In the genomic region with DNA sequence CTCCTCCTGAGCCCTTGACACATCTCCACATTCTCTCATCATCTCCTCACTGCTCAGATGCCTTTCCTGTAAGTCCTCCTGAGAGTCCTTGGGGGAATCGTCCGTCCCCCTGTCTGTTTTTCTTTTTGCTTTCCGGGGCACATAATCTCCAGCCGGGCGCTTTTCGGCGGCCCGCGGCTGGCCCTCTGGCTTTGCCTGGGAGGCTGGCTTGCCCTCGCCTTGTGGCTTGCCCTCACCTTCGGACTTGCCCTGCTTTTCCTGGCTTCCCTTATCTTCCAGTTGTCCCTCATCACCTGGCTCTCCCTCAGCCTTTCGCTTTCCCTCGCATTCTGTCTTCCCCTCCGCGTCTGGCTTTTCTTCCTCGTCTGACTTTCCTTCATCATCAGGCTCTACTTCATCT, we compare ENCODE assay signal across 13 cellular contexts. TPM values are rescaled to one million over a fixed set of nuclear protein-coding genes. Genes with fewer than 3 reads are reported as not detected.
"Had no signal": no experiment of that assay in that cellular context is flagged by ENCODE, and none has a peak within 500 bp of the region (broad histone marks: within the 10 kb centered on the region; RNA-seq: fewer than 3 reads in every experiment).

No MANE protein-coding gene starts in this region.

RNA-seq across cellular contexts. Expression of a gene that starts 1.4 kb away (rescaled TPM):
- total RNA-seq: activated B cell treated with CpG ODN at 0.5 μM for 24 hours; activated CD4-positive, alpha-beta memory T cell treated with anti-CD3 and anti-CD28 coated beads for 36 hours; activated CD4-positive, alpha-beta memory T cell treated with anti-CD3 and anti-CD28 coated beads, Interleukin-2, amount 10 ng/mL, durations not matched to agents 7 days and 5 days; activated CD4-positive, alpha-beta T cell treated with anti-CD3 and anti-CD28 coated beads for 36 hours; activated CD4-positive, alpha-beta T cell treated with anti-CD3 and anti-CD28 coated beads, Interleukin-2, amount 10 ng/mL, durations not matched to agents 24 days and 14 days; activated CD4-positive, alpha-beta T cell treated with anti-CD3 and anti-CD28 coated beads, Interleukin-2, amount 10 ng/mL, durations not matched to agents 7 days and 5 days; activated CD8-positive, alpha-beta memory T cell treated with anti-CD3 and anti-CD28 coated beads for 36 hours; activated CD8-positive, alpha-beta memory T cell treated with anti-CD3 and anti-CD28 coated beads, Interleukin-2, amount 10 ng/mL, durations not matched to agents 7 days and 5 days; activated CD8-positive, alpha-beta T cell treated with anti-CD3 and anti-CD28 coated beads for 36 hours; activated CD8-positive, alpha-beta T cell treated with anti-CD3 and anti-CD28 coated beads, Interleukin-2, amount 10 ng/mL, durations not matched to agents 7 days and 5 days; T-helper 1 cell treated with Interleukin-12 subunit alpha and Interleukin-12 subunit beta and Interleukin-4 antibody, amounts not matched to agents 30 ng/mL and 1 ng/mL, for 36 hours; T-helper 17 cell; T-helper 2 cell treated with Interferon-gamma antibody and Interleukin-4, amounts not matched to agents 100 ng/mL and 5 ng/mL, for 36 hours had no signal

RNA-seq across cellular contexts. Expression of a gene that starts 15.4 kb away (rescaled TPM):
- total RNA-seq: activated B cell treated with CpG ODN at 0.5 μM for 24 hours; activated CD4-positive, alpha-beta memory T cell treated with anti-CD3 and anti-CD28 coated beads, Interleukin-2, amount 10 ng/mL, durations not matched to agents 7 days and 5 days; activated CD4-positive, alpha-beta T cell treated with anti-CD3 and anti-CD28 coated beads, Interleukin-2, amount 10 ng/mL, durations not matched to agents 24 days and 14 days; activated CD4-positive, alpha-beta T cell treated with anti-CD3 and anti-CD28 coated beads, Interleukin-2, amount 10 ng/mL, durations not matched to agents 7 days and 5 days; activated CD8-positive, alpha-beta memory T cell treated with anti-CD3 and anti-CD28 coated beads for 36 hours; activated CD8-positive, alpha-beta memory T cell treated with anti-CD3 and anti-CD28 coated beads, Interleukin-2, amount 10 ng/mL, durations not matched to agents 7 days and 5 days; activated CD8-positive, alpha-beta T cell treated with anti-CD3 and anti-CD28 coated beads, Interleukin-2, amount 10 ng/mL, durations not matched to agents 7 days and 5 days; T-helper 1 cell treated with Interleukin-12 subunit alpha and Interleukin-12 subunit beta and Interleukin-4 antibody, amounts not matched to agents 30 ng/mL and 1 ng/mL, for 36 hours; T-helper 2 cell treated with Interferon-gamma antibody and Interleukin-4, amounts not matched to agents 100 ng/mL and 5 ng/mL, for 36 hours had no signal
